26 cellular contexts compared by ENCODE assay signal in genomic region chr14:100880271-100881101, GRCh38. TPM values are rescaled to one million over a fixed set of nuclear protein-coding genes. Genes with fewer than 3 reads are reported as not detected.
"Had no signal": no experiment of that assay in that cellular context is flagged by ENCODE, and none has a peak within 500 bp of the region (broad histone marks: within the 10 kb centered on the region; RNA-seq: fewer than 3 reads in every experiment).

No MANE protein-coding gene starts in this region.

- H3K9me3 Mint-ChIP-seq: activated CD4-positive, alpha-beta memory T cell treated with anti-CD3 and anti-CD28 coated beads for 36 hours; activated naive CD4-positive, alpha-beta T cell treated with anti-CD3 and anti-CD28 coated beads, Interleukin-2, amount 50 U/mL, for 72 hours; activated naive CD8-positive, alpha-beta T cell treated with anti-CD3 and anti-CD28 coated beads, Interleukin-2, amount 50 U/mL, for 24 hours; activated T-cell treated with anti-CD3 and anti-CD28 coated beads, Interleukin-2, amount 50 U/mL, for 4 hours had no signal

- H3K4me3 Mint-ChIP-seq: activated CD4-positive, alpha-beta memory T cell treated with anti-CD3 and anti-CD28 coated beads for 36 hours; activated CD4-positive, alpha-beta T cell treated with anti-CD3 and anti-CD28 coated beads, Interleukin-2, amount 10 ng/mL, durations not matched to agents 7 days and 5 days; activated naive CD8-positive, alpha-beta T cell treated with anti-CD3 and anti-CD28 coated beads, Interleukin-2, amount 50 U/mL, for 24 hours; activated T-cell treated with anti-CD3 and anti-CD28 coated beads, Interleukin-2, amount 50 U/mL, for 4 hours; brain had no signal

- H3K4me2 ChIP-seq: KMS-11, SK-N-SH had no signal

- H3K4me1 ChIP-seq: SJCRH30 had no signal

- H3K27ac Mint-ChIP-seq: activated CD4-positive, alpha-beta memory T cell treated with anti-CD3 and anti-CD28 coated beads for 36 hours; activated CD4-positive, alpha-beta T cell treated with anti-CD3 and anti-CD28 coated beads, Interleukin-2, amount 10 ng/mL, durations not matched to agents 7 days and 5 days; activated naive CD4-positive, alpha-beta T cell treated with anti-CD3 and anti-CD28 coated beads, Interleukin-2, amount 50 U/mL, for 72 hours; activated naive CD8-positive, alpha-beta T cell treated with anti-CD3 and anti-CD28 coated beads, Interleukin-2, amount 50 U/mL, for 24 hours; brain had no signal

- ATAC-seq: activated naive CD4-positive, alpha-beta T cell treated with anti-CD3 and anti-CD28 coated beads, Interleukin-2, amount 50 U/mL, for 72 hours; activated naive CD8-positive, alpha-beta T cell treated with anti-CD3 and anti-CD28 coated beads, Interleukin-2, amount 50 U/mL, for 24 hours; activated T-cell treated with anti-CD3 and anti-CD28 coated beads, Interleukin-2, amount 50 U/mL, for 4 hours had no signal

- H3K4me3 ChIP-seq: MG63, SJCRH30 had no signal

- H3K27me3 ChIP-seq: MG63, SJCRH30 had no signal

- DNase-seq: activated CD4-positive, alpha-beta memory T cell treated with anti-CD3 and anti-CD28 coated beads for 36 hours; activated CD4-positive, alpha-beta T cell treated with anti-CD3 and anti-CD28 coated beads, Interleukin-2, amount 10 ng/mL, durations not matched to agents 7 days and 5 days; activated CD4-positive, CD25-positive, alpha-beta regulatory T cell; activated CD8-positive, alpha-beta memory T cell treated with anti-CD3 and anti-CD28 coated beads for 24 hours; activated effector memory CD4-positive, alpha-beta T cell treated with anti-CD3 and anti-CD28 coated beads, Interleukin-2, amount 50 U/mL, for 16 hours; activated naive CD4-positive, alpha-beta T cell treated with Interleukin-2 at 50 U/mL for 16 hours; activated naive CD8-positive, alpha-beta T cell treated with anti-CD3 and anti-CD28 coated beads, Interleukin-2, amount 50 U/mL, for 24 hours; activated T-cell treated with anti-CD3 and anti-CD28 coated beads, Interleukin-2, amount 50 U/mL, for 4 hours; amniotic stem cell; MG63; MV-4-11; NCI-H1092 treated with DMSO at 0.1 percent for 48 hours; NCI-H1417 treated with DMSO at 0.1 percent for 48 hours; NCI-H1694 treated with DMSO at 0.1 percent for 48 hours; NCI-H2029 treated with DMSO at 0.1 percent for 48 hours; NCI-H510A treated with DMSO at 0.1 percent for 48 hours; NCI-H69; SJCRH30; SK-N-SH; T-helper 1 cell had no signal

- H3K36me3 Mint-ChIP-seq: activated CD4-positive, alpha-beta memory T cell treated with anti-CD3 and anti-CD28 coated beads for 36 hours; activated naive CD4-positive, alpha-beta T cell treated with anti-CD3 and anti-CD28 coated beads, Interleukin-2, amount 50 U/mL, for 72 hours had no signal

- H3K9ac ChIP-seq: KMS-11, SK-N-SH had no signal

- H3K4me1 Mint-ChIP-seq: activated CD4-positive, alpha-beta T cell treated with anti-CD3 and anti-CD28 coated beads, Interleukin-2, amount 10 ng/mL, durations not matched to agents 7 days and 5 days; activated naive CD8-positive, alpha-beta T cell treated with anti-CD3 and anti-CD28 coated beads, Interleukin-2, amount 50 U/mL, for 24 hours had no signal

- H3K36me3 ChIP-seq: MG63 had no signal

- H3K27ac ChIP-seq: KMS-11, SJCRH30, VCaP had no signal

- H3K9me3 ChIP-seq: MG63, SJCRH30, SK-N-SH had no signal

- H3K9me2 ChIP-seq: SK-N-SH had no signal

RNA-seq across cellular contexts. Expression of gene RTL1, which starts 23.0 kb away (rescaled TPM):
- total RNA-seq: activated CD4-positive, alpha-beta memory T cell treated with anti-CD3 and anti-CD28 coated beads for 36 hours; activated CD4-positive, alpha-beta T cell treated with anti-CD3 and anti-CD28 coated beads, Interleukin-2, amount 10 ng/mL, durations not matched to agents 7 days and 5 days; activated naive CD4-positive, alpha-beta T cell treated with anti-CD3 and anti-CD28 coated beads, Interleukin-2, amount 50 U/mL, for 72 hours; activated T-cell treated with anti-CD3 and anti-CD28 coated beads, Interleukin-2, amount 50 U/mL, for 4 hours; T-helper 2 cell treated with Interferon-gamma antibody and Interleukin-4, amounts not matched to agents 100 ng/mL and 5 ng/mL, for 36 hours had no signal

RNA-seq across cellular contexts. Expression of gene MEG3, which starts 54.6 kb away (rescaled TPM):
- total RNA-seq: activated CD4-positive, alpha-beta memory T cell treated with anti-CD3 and anti-CD28 coated beads for 36 hours; activated CD4-positive, alpha-beta T cell treated with anti-CD3 and anti-CD28 coated beads, Interleukin-2, amount 10 ng/mL, durations not matched to agents 7 days and 5 days; activated naive CD4-positive, alpha-beta T cell treated with anti-CD3 and anti-CD28 coated beads, Interleukin-2, amount 50 U/mL, for 72 hours; astrocyte; T-helper 2 cell treated with Interferon-gamma antibody and Interleukin-4, amounts not matched to agents 100 ng/mL and 5 ng/mL, for 36 hours had no signal
- polyA plus RNA-seq: SK-N-SH had no signal
